ENCODE assay signal across 9 cellular contexts in genomic region chr6:24492475-24492874, GRCh38. TPM values are rescaled to one million over a fixed set of nuclear protein-coding genes. Genes with fewer than 3 reads are reported as not detected.
DNase-seq lines count a peak whose midpoint lies in the region; ATAC-seq and TF ChIP-seq lines count a peak whose summit lies in the region.
"Had no signal": no experiment of that assay in that cellular context is flagged by ENCODE, and none has a peak within 500 bp of the region (broad histone marks: within the 10 kb centered on the region; RNA-seq: fewer than 3 reads in every experiment).

No MANE protein-coding gene starts in this region.

- POLR2A ChIA-PET in HEK293 (lab: Yijun Ruan, JAX) (no interaction called here), WTC11 (lab: Charles Lee) (no interaction called here)

- H2BK5ac ChIP-seq in mesendoderm (ENCODE audit: low read length): no peak overlapping the region

- no peak overlapping the region for H2BK15ac ChIP-seq in mesendoderm (replicated peaks; ENCODE audit: low read depth)

- peaks cover 35% of the 10 kb centered on the region for H3K27me3 Mint-ChIP-seq in WTC11 (ENCODE audit: low read depth)
- peaks cover 2% of the 10 kb centered on the region for H3K27me3 Mint-ChIP-seq in activated T-helper 1 cell treated with anti-CD3 and anti-CD28 coated beads, Interleukin-12 subunit alpha, Interleukin-12 subunit beta, Interleukin-2, Interleukin-4 antibody, amounts not matched to agents 30 ng/mL and 10 ng/mL and 1 ng/mL, durations not matched to agents 14 hours and 24 hours and 36 hours (ENCODE audit: insufficient read depth)

- WGBS in mesendoderm (ENCODE audit: extremely low coverage, insufficient coverage, low lambda C conversion rate): no CpG with 5 or more reads among the region's 3 CpGs

- peaks cover 10% of the 10 kb centered on the region for H3K9me3 Mint-ChIP-seq in WTC11
- H3K9me3 Mint-ChIP-seq in activated T-helper 1 cell treated with anti-CD3 and anti-CD28 coated beads, Interleukin-12 subunit alpha, Interleukin-12 subunit beta, Interleukin-2, Interleukin-4 antibody, amounts not matched to agents 30 ng/mL and 10 ng/mL and 1 ng/mL, durations not matched to agents 14 hours and 24 hours and 36 hours: peaks cover 4% of the 10 kb centered on the region

- H3K79me2 ChIP-seq in mesendoderm (ENCODE audit: control insufficient read depth, insufficient read depth, low read length): no peaks in the 10 kb centered on the region

- no peak overlapping the region for H4K8ac ChIP-seq in mesendoderm (ENCODE audit: low read depth, low read length)

- no peak overlapping the region for H3K18ac ChIP-seq in mesendoderm (ENCODE audit: low read length)

- H3K4ac ChIP-seq in mesendoderm (ENCODE audit: low read depth, low read length): no peak overlapping the region

- no peak for TF ChIP-seq CTCF in HEK293 (tag by site-specific recombination; IDR thresholded peaks at IDR 0.05)
- no peak for TF ChIP-seq CTCF in WTC11 (IDR thresholded peaks at IDR 0.05)

- H3K36me3 ChIP-seq in HEK293 (ENCODE audit: control insufficient read depth in 2 of 2, insufficient read depth in 1 of 2, low read length in 2 of 2) (peaks cover 0 to 9% of the 10 kb centered on the region in 2 experiments; a peak in 1 of 3 replicates), mesendoderm (ENCODE audit: control insufficient read depth, insufficient read depth, low read length) (no peaks in the 10 kb centered on the region)

- no peaks in the 10 kb centered on the region for H3K9me3 ChIP-seq in HEK293 (ENCODE audit: control insufficient read depth, insufficient read depth, low read depth, low read length)
- H3K9me3 ChIP-seq: heart right ventricle had no signal

- H4K5ac ChIP-seq in mesendoderm (ENCODE audit: low read length): no peak overlapping the region

- intact Hi-C loops in activated T-helper 1 cell treated with anti-CD3 and anti-CD28 coated beads, Interleukin-12 subunit alpha, Interleukin-12 subunit beta, Interleukin-2, Interleukin-4 antibody, amounts not matched to agents 30 ng/mL and 10 ng/mL and 1 ng/mL, durations not matched to agents 14 hours and 24 hours and 36 hours (cut with micrococcal nuclease): loop anchor here (5.0 to 10.0 kb wide), 2 partner anchors 60 to 202 kb away; no protein-coding TSS in a partner anchor

- no peak overlapping the region for H3K27ac Mint-ChIP-seq in WTC11
- H3K27ac Mint-ChIP-seq in activated T-helper 1 cell treated with anti-CD3 and anti-CD28 coated beads, Interleukin-12 subunit alpha, Interleukin-12 subunit beta, Interleukin-2, Interleukin-4 antibody, amounts not matched to agents 30 ng/mL and 10 ng/mL and 1 ng/mL, durations not matched to agents 14 hours and 24 hours and 36 hours: no peak overlapping the region

- H3K4me3 ChIP-seq in HEK293 (ENCODE audit: low read depth, low read length) (no peak overlapping the region), mesendoderm (ENCODE audit: low read length) (no peak overlapping the region)
- H3K4me3 ChIP-seq: heart right ventricle had no signal

- no peak overlapping the region for H3K4me3 Mint-ChIP-seq in WTC11
- H3K4me3 Mint-ChIP-seq in activated T-helper 1 cell treated with anti-CD3 and anti-CD28 coated beads, Interleukin-12 subunit alpha, Interleukin-12 subunit beta, Interleukin-2, Interleukin-4 antibody, amounts not matched to agents 30 ng/mL and 10 ng/mL and 1 ng/mL, durations not matched to agents 14 hours and 24 hours and 36 hours: no peak overlapping the region

- H3K9ac ChIP-seq in mesendoderm (ENCODE audit: low read length): no peak overlapping the region

- no peak overlapping the region for H2BK120ac ChIP-seq in mesendoderm (ENCODE audit: low read depth, low read length)

- no peak overlapping the region for H3K4me2 ChIP-seq in mesendoderm (ENCODE audit: low read length)

- H3K23ac ChIP-seq in mesendoderm (ENCODE audit: low read length): no peak overlapping the region

- H3K27ac ChIP-seq in HEK293 (ENCODE audit: extremely low read depth, low read depth, low read length): no peak overlapping the region
- H3K27ac ChIP-seq in mesendoderm (ENCODE audit: low read depth, low read length): no peak overlapping the region
- H3K27ac ChIP-seq: heart right ventricle had no signal

- H3K4me1 ChIP-seq in HEK293 (ENCODE audit: control insufficient read depth, insufficient read depth, low read length) (0 out of 2 replicates have a peak, but pooled peaks cover 2% of the 10 kb centered on the region), mesendoderm (ENCODE audit: control insufficient read depth, low read depth, low read length) (peaks cover 3% of the 10 kb centered on the region)

- H3K4me1 Mint-ChIP-seq in WTC11: peaks cover 34% of the 10 kb centered on the region
- H3K4me1 Mint-ChIP-seq in activated T-helper 1 cell treated with anti-CD3 and anti-CD28 coated beads, Interleukin-12 subunit alpha, Interleukin-12 subunit beta, Interleukin-2, Interleukin-4 antibody, amounts not matched to agents 30 ng/mL and 10 ng/mL and 1 ng/mL, durations not matched to agents 14 hours and 24 hours and 36 hours (ENCODE audit: low read depth): peaks cover 21% of the 10 kb centered on the region

- H3K56ac ChIP-seq in mesendoderm (ENCODE audit: low read length): no peak overlapping the region

- peaks cover 9% of the 10 kb centered on the region for H3K36me3 Mint-ChIP-seq in WTC11
- H3K36me3 Mint-ChIP-seq in activated T-helper 1 cell treated with anti-CD3 and anti-CD28 coated beads, Interleukin-12 subunit alpha, Interleukin-12 subunit beta, Interleukin-2, Interleukin-4 antibody, amounts not matched to agents 30 ng/mL and 10 ng/mL and 1 ng/mL, durations not matched to agents 14 hours and 24 hours and 36 hours (ENCODE audit: low read depth): peaks cover 6% of the 10 kb centered on the region

- CTCF ChIA-PET in HEK293 (lab: Yijun Ruan, JAX) (interaction anchor here (1.0 to 2.2 kb wide), 2 partner anchors 18 to 21 kb away, joined by 4 to 5 read pairs; no protein-coding TSS in a partner anchor), WTC11 (lab: Charles Lee) (interaction anchor here (0.6 to 5.6 kb wide), 7 partner anchors 24 to 1023 kb away, joined by 3 to 58 read pairs (median 4); no protein-coding TSS in a partner anchor)

- no peaks in the 10 kb centered on the region for H3K27me3 ChIP-seq in mesendoderm (ENCODE audit: insufficient read depth, low read length, poor library complexity)

- DNase-seq in EH (ENCODE audit: low read depth) (peak; percentile 28), WTC11 (ENCODE audit: low spot score) (peak; percentile 58), mesendoderm (peak; percentile 65), HT-29 (ENCODE audit: low spot score) (no peak), AG08395 (ENCODE audit: low spot score) (no peak)
- DNase-seq in activated T-helper 1 cell treated with anti-CD3 and anti-CD28 coated beads, Interleukin-12 subunit alpha, Interleukin-12 subunit beta, Interleukin-2, Interleukin-4 antibody, amounts not matched to agents 30 ng/mL and 10 ng/mL and 1 ng/mL, durations not matched to agents 14 hours and 24 hours and 36 hours (ENCODE audit: low spot score): no peak
- DNase-seq: heart right ventricle, NCI-H1048 had no signal

- peak; percentile 37 for ATAC-seq in WTC11
- ATAC-seq: heart right ventricle had no signal

- no peak overlapping the region for H2AK5ac ChIP-seq in mesendoderm (ENCODE audit: low read length)

- no peaks in the 10 kb centered on the region for H3K79me1 ChIP-seq in mesendoderm (ENCODE audit: low read length)

TF ChIP-seq in WTC11, 78 proteins besides CTCF, POLR2A, EP300 and RAD21 (continues in another document):
- TF ChIP-seq TEAD4 (CRISPR knock-in tag; IDR thresholded peaks at IDR 0.05) (no peak), USF2 (CRISPR knock-in tag; IDR thresholded peaks at IDR 0.05) (no peak), TEAD1 (CRISPR knock-in tag; IDR thresholded peaks at IDR 0.05) (no peak), FOXJ3 (CRISPR knock-in tag; IDR thresholded peaks at IDR 0.05; ENCODE audit: borderline replicate concordance) (no peak)

RNA-seq across cellular contexts. Expression of gene ALDH5A1, which starts 2.3 kb away (rescaled TPM):
- 5.1 to 6.7 TPM (median 5.5 TPM) in 3 replicates for total RNA-seq in WTC11 (2021)
- 2.6 TPM for polyA plus RNA-seq in mesendoderm (2013, experiment 1 of 2)
- polyA plus RNA-seq in mesendoderm (2013, experiment 2 of 2): 1.6 TPM
- total RNA-seq in HT-29 (2014; rRNA removed; shearing (Covaris generic)): 2.3 and 3.8 TPM in 2 replicates
- 11.3 and 11.9 TPM in 2 replicates for total RNA-seq in activated T-helper 1 cell treated with anti-CD3 and anti-CD28 coated beads, Interleukin-12 subunit alpha, Interleukin-12 subunit beta, Interleukin-2, Interleukin-4 antibody, amounts not matched to agents 30 ng/mL and 10 ng/mL and 1 ng/mL, durations not matched to agents 14 hours and 24 hours and 36 hours

RNA-seq across cellular contexts. Expression of gene GPLD1, which starts 3.1 kb away (rescaled TPM):
- total RNA-seq in WTC11 (2021): 5.7 to 8.4 TPM (median 6.3 TPM) in 3 replicates
- 1.2 TPM for polyA plus RNA-seq in mesendoderm (2013, experiment 1 of 2)
- polyA plus RNA-seq in mesendoderm (2013, experiment 2 of 2): 1.3 TPM
- total RNA-seq in HT-29 (2014; rRNA removed; shearing (Covaris generic)): 0.10 and 0.26 TPM in 2 replicates
- total RNA-seq in activated T-helper 1 cell treated with anti-CD3 and anti-CD28 coated beads, Interleukin-12 subunit alpha, Interleukin-12 subunit beta, Interleukin-2, Interleukin-4 antibody, amounts not matched to agents 30 ng/mL and 10 ng/mL and 1 ng/mL, durations not matched to agents 14 hours and 24 hours and 36 hours: 0.22 and 0.39 TPM in 2 replicates

Comparison
In these comparisons a context has a peak if more than half of its experiments do, and no peak if none do; other contexts are left out.
1. DNase-seq: peak in EH (single experiment), WTC11 (single experiment) and mesendoderm (single experiment); none in HT-29 (single experiment), AG08395 (single experiment) and activated T-helper 1 cell treated with anti-CD3 and anti-CD28 coated beads, Interleukin-12 subunit alpha, Interleukin-12 subunit beta, Interleukin-2, Interleukin-4 antibody, amounts not matched to agents 30 ng/mL and 10 ng/mL and 1 ng/mL, durations not matched to agents 14 hours and 24 hours and 36 hours (single experiment).